Comparison of ENCODE assay signal across 35 cellular contexts in the genomic region with DNA sequence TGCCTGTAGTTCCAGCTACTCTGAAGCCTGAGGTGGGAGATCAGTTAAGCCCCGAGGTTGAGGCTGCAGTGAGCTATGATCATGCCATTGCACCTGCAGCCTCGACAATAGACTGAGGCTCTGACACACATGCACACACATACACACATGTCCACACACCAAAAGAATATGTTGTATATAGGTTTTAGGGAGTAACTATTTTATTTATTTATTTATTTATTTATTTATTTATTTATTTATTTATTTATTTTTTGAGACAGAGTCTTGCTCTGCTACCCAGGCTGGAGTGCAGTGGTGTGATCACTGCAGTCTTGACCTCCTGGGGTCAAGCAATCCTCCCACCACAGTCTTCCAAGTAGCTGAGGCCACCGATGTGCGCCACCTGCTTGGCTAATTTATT.
"Had no signal": no experiment of that assay in that cellular context is flagged by ENCODE, and none has a peak within 500 bp of the region (broad histone marks: within the 10 kb centered on the region; RNA-seq: fewer than 3 reads in every experiment).

No MANE protein-coding gene starts in this region.

- H3K27ac ChIP-seq: KMS-11 had no signal

- H3K4me3 ChIP-seq: MG63 had no signal

- H3K9me3 ChIP-seq: MG63 had no signal

- H3K27me3 ChIP-seq: MG63 had no signal

- H3K36me3 ChIP-seq: MG63 had no signal

- H3K4me2 ChIP-seq: KMS-11 had no signal

- DNase-seq: Karpas-422, Kasumi-1, MG63, MM.1S, MV-4-11, NCI-H1048, NCI-H1092, NCI-H1092 treated with DMSO at 0.1 percent for 48 hours, NCI-H1105, NCI-H1105 treated with DMSO at 0.1 percent for 48 hours, NCI-H1417, NCI-H1417 treated with DMSO at 0.1 percent for 48 hours, NCI-H1436, NCI-H1436 treated with DMSO at 0.1 percent for 48 hours, NCI-H146, NCI-H1694, NCI-H1694 treated with DMSO at 0.1 percent for 48 hours, NCI-H187, NCI-H187 treated with DMSO at 0.1 percent for 48 hours, NCI-H1930, NCI-H2029, NCI-H2029 treated with DMSO at 0.1 percent for 48 hours, NCI-H2081, NCI-H2081 treated with DMSO at 0.1 percent for 48 hours, NCI-H2107, NCI-H2171, NCI-H2171 treated with DMSO at 0.1 percent for 48 hours, NCI-H2227 treated with DMSO at 0.1 percent for 48 hours, NCI-H226, NCI-H345, NCI-H446, NCI-H446 treated with DMSO at 0.1 percent for 48 hours, NCI-H510A, NCI-H510A treated with DMSO at 0.1 percent for 48 hours had no signal
